20 cellular contexts compared by ENCODE assay signal in genomic region chr2:26707747-26708146, GRCh38. TPM values are rescaled to one million over a fixed set of nuclear protein-coding genes. Genes with fewer than 3 reads are reported as not detected.
DNase-seq lines count a peak whose midpoint lies in the region; ATAC-seq and TF ChIP-seq lines count a peak whose summit lies in the region.
"Had no signal": no experiment of that assay in that cellular context is flagged by ENCODE, and none has a peak within 500 bp of the region (broad histone marks: within the 10 kb centered on the region; RNA-seq: fewer than 3 reads in every experiment).

No MANE protein-coding gene starts in this region.

- ATAC-seq in aorta (ENCODE audit: low FRiP score), result no peak
- ATAC-seq in HG03439 (IDR thresholded peaks at IDR 0.05; ENCODE audit: unreplicated experiment), result no peak
- ATAC-seq: CD8-positive, alpha-beta T cell had no signal

- peak in 1 of 7 donors; percentile 11 for DNase-seq in adrenal gland
- no peak for DNase-seq in aorta
- no peak for DNase-seq in kidney tubule cell (ENCODE audit: low spot score)
- DNase-seq: CD8-positive, alpha-beta T cell; GM23248; H9; KBM-7; NCI-H1092 treated with DMSO at 0.1 percent for 48 hours; NCI-H1436 treated with DMSO at 0.1 percent for 48 hours; NCI-H1930; NCI-H510A; NK-92 treated with Interleukin-12 subunit alpha and Interleukin-12 subunit beta, amount 100 ng/mL, for 24 hours; SIG-M5 had no signal

- H3K36me3 Mint-ChIP-seq in nephron (ENCODE audit: low read depth), result no peaks in the 10 kb centered on the region
- H3K36me3 Mint-ChIP-seq: CD8-positive, alpha-beta T cell had no signal

- H3K27ac ChIP-seq in BLaER1 treated with 17β-estradiol and CSF1 and Interleukin-3, amounts not matched to agents 10 nM and 100 nM, result no peak overlapping the region
- H3K27ac ChIP-seq in adrenal gland, result peak overlapping the region; percentile 50 to 98 (median 81)
- H3K27ac ChIP-seq in stomach smooth muscle (ENCODE audit: low read length), result peak overlapping the region; percentile 11
- peak overlapping the region in 1 of 2 donors; percentile 7 for H3K27ac ChIP-seq in aorta (ENCODE audit: low read depth in 1 of 2, low read length in 2 of 2)
- H3K27ac ChIP-seq: GM23248, RWPE1 had no signal

- H3K9me3 ChIP-seq in BLaER1 treated with 17β-estradiol and CSF1 and Interleukin-3, amounts not matched to agents 10 nM and 100 nM (replicated peaks in 1 of 11), result no peaks in the 10 kb centered on the region
- H3K9me3 ChIP-seq in adrenal gland (replicated peaks in 1 of 3) (no peaks in the 10 kb centered on the region), stomach smooth muscle (ENCODE audit: control insufficient read depth in 2 of 2, low read length in 2 of 2) (no peaks in the 10 kb centered on the region), aorta (ENCODE audit: control insufficient read depth, low read length) (no peaks in the 10 kb centered on the region)

- peak overlapping the region in 10 of 11 experiments; percentile 24 to 74 (median 61); a peak in 18 of 22 replicates for H3K4me2 ChIP-seq in BLaER1 treated with 17β-estradiol and CSF1 and Interleukin-3, amounts not matched to agents 10 nM and 100 nM

- peaks cover 0 to 14% (median 0%) of the 10 kb centered on the region in 11 experiments; a peak in 2 of 22 replicates for H4K20me1 ChIP-seq in BLaER1 treated with 17β-estradiol and CSF1 and Interleukin-3, amounts not matched to agents 10 nM and 100 nM

- peaks cover 8 to 46% (median 34%) of the 10 kb centered on the region in 10 experiments; a peak in 19 of 20 replicates for H3K4me1 ChIP-seq in BLaER1 treated with 17β-estradiol and CSF1 and Interleukin-3, amounts not matched to agents 10 nM and 100 nM
- peaks cover 80 to 100% of the 10 kb centered on the region in 2 donors for H3K4me1 ChIP-seq in adrenal gland (replicated peaks in 1 of 2)
- peaks cover 56% of the 10 kb centered on the region for H3K4me1 ChIP-seq in stomach smooth muscle (ENCODE audit: control insufficient read depth, insufficient read depth, low read length)
- no peaks in the 10 kb centered on the region for H3K4me1 ChIP-seq in aorta (ENCODE audit: control insufficient read depth in 1 of 2, insufficient read depth in 2 of 2, low read length in 2 of 2)

- peaks cover 58% of the 10 kb centered on the region for H3K4me1 Mint-ChIP-seq in nephron

- no peak for TF ChIP-seq POLR2A in adrenal gland (IDR thresholded peaks at IDR 0.05)

- H3K27ac Mint-ChIP-seq in nephron, result peak overlapping the region; percentile 12 to 34 (median 32)
- H3K27ac Mint-ChIP-seq: CD8-positive, alpha-beta T cell had no signal

- TF ChIP-seq CTCF in adrenal gland (IDR thresholded peaks at IDR 0.05), result no peak
- no peak for TF ChIP-seq CTCF in nephron (IDR thresholded peaks at IDR 0.05; ENCODE audit: unreplicated experiment in 3 of 3)

- H3K27me3 Mint-ChIP-seq in nephron (ENCODE audit: low read depth), result peaks cover 24% of the 10 kb centered on the region

- H3K4me3 ChIP-seq in BLaER1 treated with 17β-estradiol and CSF1 and Interleukin-3, amounts not matched to agents 10 nM and 100 nM, result no peak overlapping the region
- H3K4me3 ChIP-seq in adrenal gland (no peak overlapping the region), stomach smooth muscle (ENCODE audit: low read length in 2 of 2) (no peak overlapping the region), aorta (ENCODE audit: low read length in 2 of 2) (no peak overlapping the region)
- H3K4me3 ChIP-seq: GM23248 had no signal

- intact Hi-C loops in adrenal gland (cut with DNase I) (no loop called here), aorta (cut with DNase I) (no loop called here)

- no peaks in the 10 kb centered on the region for H3K27me3 ChIP-seq in BLaER1 treated with 17β-estradiol and CSF1 and Interleukin-3, amounts not matched to agents 10 nM and 100 nM
- H3K27me3 ChIP-seq in adrenal gland, result no peaks in the 10 kb centered on the region
- H3K27me3 ChIP-seq in stomach smooth muscle (ENCODE audit: control insufficient read depth in 1 of 2, insufficient read depth in 2 of 2, low read length in 2 of 2), result no peaks in the 10 kb centered on the region
- no peaks in the 10 kb centered on the region for H3K27me3 ChIP-seq in aorta (ENCODE audit: control insufficient read depth in 1 of 2, insufficient read depth in 2 of 2, low read length in 1 of 2)

- H3K9ac ChIP-seq in BLaER1 treated with 17β-estradiol and CSF1 and Interleukin-3, amounts not matched to agents 10 nM and 100 nM, result peak overlapping the region in 2 of 11 experiments; percentile 5 to 39; a peak in 1 of 22 replicates
- no peak overlapping the region for H3K9ac ChIP-seq in stomach smooth muscle (ENCODE audit: low read length in 2 of 2)
- H3K9ac ChIP-seq: GM23248 had no signal

- H3K36me3 ChIP-seq in BLaER1 treated with 17β-estradiol and CSF1 and Interleukin-3, amounts not matched to agents 10 nM and 100 nM, result no peaks in the 10 kb centered on the region
- peaks cover 0 to 5% of the 10 kb centered on the region in 2 donors for H3K36me3 ChIP-seq in adrenal gland (replicated peaks in 1 of 2)
- no peaks in the 10 kb centered on the region for H3K36me3 ChIP-seq in stomach smooth muscle (ENCODE audit: control insufficient read depth in 2 of 2, insufficient read depth in 2 of 2, low read length in 2 of 2)
- no peaks in the 10 kb centered on the region for H3K36me3 ChIP-seq in aorta (ENCODE audit: control insufficient read depth in 1 of 2, insufficient read depth in 2 of 2, low read length in 1 of 2)

- H3K4me3 Mint-ChIP-seq in nephron, result peak overlapping the region in 1 of 3 experiments; percentile 44
- H3K4me3 Mint-ChIP-seq: CD8-positive, alpha-beta T cell; H9 had no signal

- no peaks in the 10 kb centered on the region for H3K9me3 Mint-ChIP-seq in nephron
- H3K9me3 Mint-ChIP-seq: CD8-positive, alpha-beta T cell; H9 had no signal

- WGBS in adrenal gland, 4 donors, result 64 to 77% (median 72%) methylated on average over 2 to 5 of the region's 5 CpGs
- WGBS in aorta, 2 donors, result 92 to 93% methylated on average over 5 of the region's 5 CpGs

RNA-seq across cellular contexts. Expression of gene KCNK3, which starts 15.2 kb away (rescaled TPM):
- 100 to 1,000 TPM; 366 to 595 (median 455) TPM for total RNA-seq in adrenal gland
- 100 to 1,000 TPM; 133 to 325 (median 160) TPM for polyA plus RNA-seq in adrenal gland
- 10 to 100 TPM in 1 of 2 donors, 1 to 10 TPM in 1; 8.7 to 14.7 TPM for total RNA-seq in aorta
- 1 to 10 TPM in 1 of 2 donors, under 1 TPM in 1; 0.63 to 6.5 TPM for polyA plus RNA-seq in aorta
- total RNA-seq: CD8-positive, alpha-beta T cell; G401; GM23248; HT1080 had no signal
- polyA plus RNA-seq: GM23248 had no signal

RNA-seq across cellular contexts. Expression of gene SLC35F6, which starts 56.3 kb away (rescaled TPM):
- total RNA-seq in adrenal gland (10 to 100 TPM; 51.0 to 92.4 (median 68.3) TPM), aorta (10 to 100 TPM; 33.2 to 34.6 TPM)
- polyA plus RNA-seq in adrenal gland (10 to 100 TPM; 20.0 to 49.8 (median 23.7) TPM), aorta (1 to 10 TPM; 9.6 to 10.0 TPM)

Comparison
In these comparisons a context has a peak if more than half of its experiments do, and no peak if none do; other contexts are left out.
1. H3K27ac ChIP-seq: peak in adrenal gland (5 of 5) and stomach smooth muscle (single experiment); none in BLaER1 treated with 17β-estradiol and CSF1 and Interleukin-3, amounts not matched to agents 10 nM and 100 nM (0 of 11).
2. RNA of gene KCNK3, which starts 15.2 kb away (total RNA-seq): 366 to 595 TPM in adrenal gland; 8.7 to 14.7 TPM in aorta; every median in the first group is over 10 times any median in the second.